ENCODE assay signal across 18 cellular contexts in the genomic region with DNA sequence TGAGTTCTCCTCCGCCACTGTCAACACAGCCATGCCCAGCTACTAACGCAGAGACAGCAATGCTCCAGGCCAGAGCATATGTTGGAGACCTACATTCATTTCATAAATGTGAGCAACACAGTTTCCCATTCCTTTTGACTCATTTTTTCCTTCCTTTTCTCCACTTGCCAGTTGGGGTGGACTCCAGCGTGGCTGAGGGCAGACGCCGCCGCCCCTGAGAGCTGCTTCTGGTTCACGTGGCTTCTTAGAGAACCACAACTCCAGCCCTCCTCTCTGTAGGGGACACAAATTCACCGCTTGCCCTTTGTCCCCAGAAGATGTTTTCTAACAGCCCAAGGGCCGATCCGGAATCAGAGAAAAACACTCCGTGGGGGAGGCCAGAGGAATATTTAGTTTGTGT. TPM values are rescaled to one million over a fixed set of nuclear protein-coding genes. Genes with fewer than 3 reads are reported as not detected.
A peak's percentile ranks its signal among the peaks of the same experiment; 100 is the strongest.
DNase-seq lines count a peak whose midpoint lies in the region; ATAC-seq and TF ChIP-seq lines count a peak whose summit lies in the region.
"Had no signal": no experiment of that assay in that cellular context is flagged by ENCODE, and none has a peak within 500 bp of the region (broad histone marks: within the 10 kb centered on the region; RNA-seq: fewer than 3 reads in every experiment).

No MANE protein-coding gene starts in this region.

- CTCF ChIA-PET in activated naive CD4-positive, alpha-beta T cell treated with anti-CD3 and anti-CD28 coated beads for 36 hours (lab: Charles Lee): interaction anchor here (1.0 to 1.3 kb wide), 2 partner anchors 14 to 98 kb away, joined by 3 read pairs; no protein-coding TSS in a partner anchor

- in situ Hi-C loops in GM13977 (cut with MboI; ENCODE audit: low pct_unique_long_range_greater_than_20kb, low sequenced_read_pairs, unreplicated experiment): no loop called here

- H3K9me3 ChIP-seq in duodenal mucosa (ENCODE audit: control insufficient read depth in 1 of 2, low read length in 2 of 2): no peaks in the 10 kb centered on the region

- H3K4me1 Mint-ChIP-seq in activated naive CD4-positive, alpha-beta T cell treated with anti-CD3 and anti-CD28 coated beads for 36 hours (ENCODE audit: low read depth): peaks cover 5% of the 10 kb centered on the region
- H3K4me1 Mint-ChIP-seq: CD4-positive, CD25-positive, alpha-beta regulatory T cell had no signal

- peaks cover 0 to 5% of the 10 kb centered on the region in 2 donors for H3K27me3 ChIP-seq in duodenal mucosa (ENCODE audit: control insufficient read depth in 1 of 2, insufficient read depth in 2 of 2, low read length in 2 of 2)

- intact Hi-C loops in sciatic nerve (cut with DNase I): no loop called here
- intact Hi-C loops in activated naive CD4-positive, alpha-beta T cell treated with anti-CD3 and anti-CD28 coated beads for 36 hours (cut with micrococcal nuclease): loop anchor here (1.0 kb wide), 1 partner anchor 42 kb away; no protein-coding TSS in a partner anchor

- peaks cover 0 to 18% of the 10 kb centered on the region in 2 donors for H3K4me1 ChIP-seq in duodenal mucosa (ENCODE audit: control insufficient read depth in 1 of 2, insufficient read depth in 2 of 2, low read length in 2 of 2)

- no peak for TF ChIP-seq CTCF in GM13977 (IDR thresholded peaks at IDR 0.05; ENCODE audit: extremely low read depth, insufficient read depth, missing control alignments)

- no peaks in the 10 kb centered on the region for H3K36me3 ChIP-seq in duodenal mucosa (ENCODE audit: control insufficient read depth in 1 of 2, insufficient read depth in 2 of 2, low read length in 2 of 2)

- DNase-seq in AG20443 (ENCODE audit: low spot score) (peak; percentile 89), NCI-H2227 (lab: John Stamatoyannopoulos, UW; ENCODE audit: unreplicated experiment) (peak; percentile 16), sciatic nerve (ENCODE audit: low spot score) (no peak), GF-D8 (lab: John Stamatoyannopoulos, UW) (no peak), GM13977 (ENCODE audit: low spot score) (no peak)
- no peak for DNase-seq in activated naive CD4-positive, alpha-beta T cell treated with anti-CD3 and anti-CD28 coated beads for 36 hours
- DNase-seq: activated CD4-positive, CD25-positive, alpha-beta regulatory T cell; activated effector memory CD4-positive, alpha-beta T cell treated with anti-CD3 and anti-CD28 coated beads, Interleukin-2, amount 50 U/mL, for 16 hours; CD4-positive, CD25-positive, alpha-beta regulatory T cell; central memory CD4-positive, alpha-beta T cell; NCI-H187; NCI-H774; occipital lobe; RPMI8226 had no signal

- H3K9me3 Mint-ChIP-seq in activated naive CD4-positive, alpha-beta T cell treated with anti-CD3 and anti-CD28 coated beads for 36 hours: no peaks in the 10 kb centered on the region

- no peak overlapping the region for H3K27ac Mint-ChIP-seq in activated naive CD4-positive, alpha-beta T cell treated with anti-CD3 and anti-CD28 coated beads for 36 hours

- peak; percentile 59 for ATAC-seq in sciatic nerve
- no peak for ATAC-seq in HG03342 (IDR thresholded peaks at IDR 0.05; ENCODE audit: unreplicated experiment)

- no peaks in the 10 kb centered on the region for H3K36me3 Mint-ChIP-seq in activated naive CD4-positive, alpha-beta T cell treated with anti-CD3 and anti-CD28 coated beads for 36 hours (ENCODE audit: low read depth)
- H3K36me3 Mint-ChIP-seq: CD4-positive, CD25-positive, alpha-beta regulatory T cell had no signal

- peak overlapping the region; percentile 28 for H3K27ac ChIP-seq in duodenal mucosa (ENCODE audit: low read depth, low read length)
- H3K27ac ChIP-seq: epithelial cell of prostate, KMS-11 had no signal

- H3K27me3 Mint-ChIP-seq in activated naive CD4-positive, alpha-beta T cell treated with anti-CD3 and anti-CD28 coated beads for 36 hours (ENCODE audit: low read depth): peaks cover 18% of the 10 kb centered on the region

- H3K9ac ChIP-seq in duodenal mucosa (ENCODE audit: low read depth in 1 of 2, low read length in 2 of 2): no peak overlapping the region
- H3K9ac ChIP-seq: KMS-11 had no signal

- H3K4me3 Mint-ChIP-seq in activated naive CD4-positive, alpha-beta T cell treated with anti-CD3 and anti-CD28 coated beads for 36 hours: no peak overlapping the region
- H3K4me3 Mint-ChIP-seq: CD4-positive, CD25-positive, alpha-beta regulatory T cell had no signal

- no peak overlapping the region for H3K4me3 ChIP-seq in duodenal mucosa (ENCODE audit: low read depth in 1 of 2, low read length in 2 of 2)

RNA-seq across cellular contexts. Expression of a gene that starts 45.8 kb away (rescaled TPM):
- total RNA-seq in sciatic nerve: 28.4 TPM
- 10 to 100 TPM; 12.4 to 13.9 TPM for total RNA-seq in activated naive CD4-positive, alpha-beta T cell treated with anti-CD3 and anti-CD28 coated beads for 36 hours

Comparison
In these comparisons a context has a peak if more than half of its experiments do, and no peak if none do; other contexts are left out.
1. DNase-seq: peak in AG20443 (single experiment) and NCI-H2227 (single experiment); none in sciatic nerve (single experiment), GF-D8 (single experiment), activated naive CD4-positive, alpha-beta T cell treated with anti-CD3 and anti-CD28 coated beads for 36 hours (single experiment) and GM13977 (single experiment).